In genomic region chr6:169701218-169701952, GRCh38 we compare ENCODE assay signal across 8 cellular contexts. TPM values are rescaled to one million over a fixed set of nuclear protein-coding genes. Genes with fewer than 3 reads are reported as not detected.
DNase-seq lines count a peak whose midpoint lies in the region; ATAC-seq and TF ChIP-seq lines count a peak whose summit lies in the region.

No MANE protein-coding gene starts in this region.

- H3K27me3 ChIP-seq in body of pancreas (no peaks in the 10 kb centered on the region), tibial artery (no peaks in the 10 kb centered on the region)

- peak overlapping the region; percentile 84 for H3K4me3 ChIP-seq in Jurkat, Clone E6-1 (ENCODE audit: low read length)
- H3K4me3 ChIP-seq in body of pancreas (peak overlapping the region; percentile 72 to 79), lower leg skin (ENCODE audit: low read depth, poor library complexity, severe bottlenecking) (peak overlapping the region; percentile 94), tibial artery (peak overlapping the region; percentile 77 to 85)

- H3K9me3 ChIP-seq in body of pancreas, result no peaks in the 10 kb centered on the region
- H3K9me3 ChIP-seq in tibial artery, result no peaks in the 10 kb centered on the region

- intact Hi-C loops in body of pancreas (cut with DNase I) (no loop called here), lower leg skin (cut with DNase I; ENCODE audit: low total_unique reads) (no loop called here), tibial artery (cut with DNase I; ENCODE audit: low total_unique reads) (no loop called here)

- peak; percentile 3 for ATAC-seq in GM19372 (IDR thresholded peaks at IDR 0.05; ENCODE audit: low read depth, unreplicated experiment)
- no peak for ATAC-seq in body of pancreas

- H3K27ac ChIP-seq in C4-2B (peak overlapping the region; percentile 88), body of pancreas (peak overlapping the region; percentile 83 to 97 (median 94)), tibial artery (peak overlapping the region; percentile 89 to 99)

- no peak for TF ChIP-seq POLR2A in body of pancreas (IDR thresholded peaks at IDR 0.05)
- TF ChIP-seq POLR2A in lower leg skin (IDR thresholded peaks at IDR 0.05), result no peak

- H3K36me3 ChIP-seq in body of pancreas (replicated peaks in 1 of 2; ENCODE audit: insufficient read depth in 1 of 2, low read depth in 2 of 2) (no peaks in the 10 kb centered on the region), tibial artery (peaks cover 0 to 8% (median 0%) of the 10 kb centered on the region in 3 donors)

- H3K4me1 ChIP-seq in body of pancreas (peaks cover 31% of the 10 kb centered on the region), tibial artery (peaks cover 5 to 43% (median 32%) of the 10 kb centered on the region in 4 donors)

- WGBS in body of pancreas, 2 donors, result 0 to 1% methylated on average over 13 to 56 of the region's 56 CpGs
- 1% methylated on average over 37 of the region's 56 CpGs for WGBS in lower leg skin, 2 donors

- DNase-seq in Jurkat, Clone E6-1 (ENCODE audit: low read depth, low spot score), result no peak
- DNase-seq in body of pancreas (no peak), lower leg skin (ENCODE audit: low spot score in 2 of 2) (peak in 1 of 2 donors; percentile 88), tibial artery (peak in 1 of 2 donors; percentile 73), OCI-M2 (lab: John Stamatoyannopoulos, UW; ENCODE audit: unreplicated experiment) (no peak), dermis blood vessel endothelial cell (no peak)

- TF ChIP-seq CTCF in C4-2B (conservative IDR thresholded peaks at IDR 0.05), result no peak
- no peak for TF ChIP-seq CTCF in body of pancreas (IDR thresholded peaks at IDR 0.05)
- no peak for TF ChIP-seq CTCF in lower leg skin (IDR thresholded peaks at IDR 0.05)
- no peak for TF ChIP-seq CTCF in tibial artery (IDR thresholded peaks at IDR 0.05)

RNA-seq across cellular contexts. Expression of gene WDR27, which starts 0.4 kb away (rescaled TPM):
- 25.0 TPM for polyA plus RNA-seq in Jurkat, Clone E6-1 (2012; ENCODE audit: insufficient read depth, insufficient read length)
- total RNA-seq in body of pancreas (10 to 100 TPM; 38.2 to 38.7 TPM), lower leg skin (10 to 100 TPM; 15.7 to 40.0 (median 19.5) TPM), dermis blood vessel endothelial cell (21.0 and 39.5 TPM in 2 replicates)

RNA-seq across cellular contexts. Expression of gene C6orf120, which starts 0.5 kb away (rescaled TPM):
- polyA plus RNA-seq in Jurkat, Clone E6-1 (2012; ENCODE audit: insufficient read depth, insufficient read length), result 11.3 TPM
- 10 to 100 TPM; 12.2 to 21.3 TPM for total RNA-seq in body of pancreas
- total RNA-seq in lower leg skin, result 10 to 100 TPM; 20.8 to 28.8 (median 25.6) TPM
- total RNA-seq in dermis blood vessel endothelial cell, result 27.1 and 36.2 TPM in 2 replicates

RNA-seq across cellular contexts. Expression of gene PHF10, which starts 22.9 kb away (rescaled TPM):
- 69.0 TPM for polyA plus RNA-seq in Jurkat, Clone E6-1 (2012; ENCODE audit: insufficient read depth, insufficient read length)
- 10 to 100 TPM; 27.8 to 33.0 TPM for total RNA-seq in body of pancreas
- total RNA-seq in lower leg skin, result 10 to 100 TPM; 32.7 to 42.8 (median 37.0) TPM
- 44.9 and 53.2 TPM in 2 replicates for total RNA-seq in dermis blood vessel endothelial cell

RNA-seq across cellular contexts. Expression of gene DYNLT2, which starts 50.0 kb away (rescaled TPM):
- polyA plus RNA-seq in Jurkat, Clone E6-1 (2012; ENCODE audit: insufficient read depth, insufficient read length), result 5.6 TPM
- total RNA-seq in body of pancreas (1 to 10 TPM; 1.3 to 3.6 TPM), lower leg skin (1 to 10 TPM in 2 of 4 donors, under 1 TPM in 2; 0.54 to 4.1 (median 1.1) TPM), dermis blood vessel endothelial cell (0.74 and 1.2 TPM in 2 replicates)

RNA-seq across cellular contexts. Expression of gene ERMARD, which starts 50.0 kb away (rescaled TPM):
- polyA plus RNA-seq in Jurkat, Clone E6-1 (2012; ENCODE audit: insufficient read depth, insufficient read length), result 18.6 TPM
- 10 to 100 TPM in 1 of 2 donors, 1 to 10 TPM in 1; 8.6 to 12.2 TPM for total RNA-seq in body of pancreas
- 10 to 100 TPM; 12.0 to 30.5 (median 25.2) TPM for total RNA-seq in lower leg skin
- 18.2 and 21.5 TPM in 2 replicates for total RNA-seq in dermis blood vessel endothelial cell
